In genomic region chr13:97975280-97975850, GRCh38 we compare ENCODE assay signal across 8 cellular contexts. TPM values are rescaled to one million over a fixed set of nuclear protein-coding genes. Genes with fewer than 3 reads are reported as not detected.
DNase-seq lines count a peak whose midpoint lies in the region; ATAC-seq and TF ChIP-seq lines count a peak whose summit lies in the region.

No MANE protein-coding gene starts in this region.

- peaks cover 14% of the 10 kb centered on the region for H3K36me3 ChIP-seq in SK-N-MC (ENCODE audit: insufficient read depth, low read length)

- H3K27ac ChIP-seq in SK-N-MC: peak overlapping the region; percentile 84

- POLR2A ChIA-PET in AG04449 (lab: Yijun Ruan, JAX): no interaction called here

- no peaks in the 10 kb centered on the region for H3K9me3 ChIP-seq in SK-N-MC (ENCODE audit: low read depth, low read length)

- H3K4me3 ChIP-seq in AG04449 (ENCODE audit: low read depth, low read length) (peak overlapping the region; percentile 86), SK-N-MC (peak overlapping the region; percentile 80), fibroblast of the aortic adventitia (ENCODE audit: low read depth, low read length) (peak overlapping the region; percentile 85), retinal pigment epithelial cell (ENCODE audit: low read length) (peak overlapping the region; percentile 81)

- DNase-seq in AG04449 (ENCODE audit: low read depth, low spot score) (no peak), SK-N-MC (ENCODE audit: low read depth, low spot score) (no peak), fibroblast of the aortic adventitia (ENCODE audit: low read depth) (no peak), retinal pigment epithelial cell (ENCODE audit: low read depth) (no peak), cerebellar cortex (ENCODE audit: low spot score) (no peak), HUDEP-2 (lab: John Stamatoyannopoulos, UW; ENCODE audit: unreplicated experiment in 76 of 76) (no peak)

- CTCF ChIA-PET in AG04449 (lab: Yijun Ruan, JAX): no interaction called here

- ATAC-seq in GM19351 (IDR thresholded peaks at IDR 0.05; ENCODE audit: unreplicated experiment) (peak; percentile 1), HG03280 (IDR thresholded peaks at IDR 0.05; ENCODE audit: unreplicated experiment) (no peak)

- H3K9ac ChIP-seq in SK-N-MC (ENCODE audit: insufficient read length): peak overlapping the region; percentile 77

- TF ChIP-seq CTCF in AG04449 (IDR thresholded peaks at IDR 0.05; ENCODE audit: insufficient read depth, low read length, missing control alignments) (no peak), fibroblast of the aortic adventitia (IDR thresholded peaks at IDR 0.05; ENCODE audit: insufficient read depth, low read length) (no peak), retinal pigment epithelial cell (conservative IDR thresholded peaks at IDR 0.05; ENCODE audit: low read depth, low read length) (no peak)

RNA-seq across cellular contexts. Expression of gene IPO5, which starts 21.9 kb away (rescaled TPM):
- total RNA-seq in fibroblast of the aortic adventitia (ENCODE audit: low replicate concordance): 212 and 286 TPM in 2 replicates
